23 cellular contexts compared by ENCODE assay signal in genomic region chr14:67589212-67589770, GRCh38. TPM values are rescaled to one million over a fixed set of nuclear protein-coding genes. Genes with fewer than 3 reads are reported as not detected.
DNase-seq lines count a peak whose midpoint lies in the region; ATAC-seq and TF ChIP-seq lines count a peak whose summit lies in the region.
"Had no signal": no experiment of that assay in that cellular context is flagged by ENCODE, and none has a peak within 500 bp of the region (broad histone marks: within the 10 kb centered on the region; RNA-seq: fewer than 3 reads in every experiment).

No MANE protein-coding gene starts in this region.

- no peaks in the 10 kb centered on the region for H3K27me3 ChIP-seq in hepatocyte
- H3K27me3 ChIP-seq: MG63 had no signal

- no peak for TF ChIP-seq CTCF in LNCaP clone FGC (IDR thresholded peaks at IDR 0.05; ENCODE audit: control insufficient read depth, extremely low read depth, insufficient read depth)
- TF ChIP-seq CTCF in hepatocyte (IDR thresholded peaks at IDR 0.05; ENCODE audit: poor library complexity) = no peak

- H3K4me2 ChIP-seq in hepatocyte = no peak overlapping the region

- no peak overlapping the region for H3K4me3 Mint-ChIP-seq in activated T-cell treated with anti-CD3 and anti-CD28 coated beads, Interleukin-2, amount 50 U/mL, for 24 hours
- no peak overlapping the region for H3K4me3 Mint-ChIP-seq in activated T-cell treated with anti-CD3 and anti-CD28 coated beads, Interleukin-2, amount 50 U/mL, for 72 hours
- no peak overlapping the region for H3K4me3 Mint-ChIP-seq in activated CD8-positive, alpha-beta T cell treated with anti-CD3 and anti-CD28 coated beads, Interleukin-2, amount 10 ng/mL, durations not matched to agents 7 days and 5 days
- H3K4me3 Mint-ChIP-seq: CD14-positive monocyte, IgD-negative memory B cell had no signal

- POLR2A ChIA-PET in activated CD8-positive, alpha-beta T cell treated with anti-CD3 and anti-CD28 coated beads, Interleukin-2, amount 10 ng/mL, durations not matched to agents 7 days and 5 days (lab: Charles Lee) = no interaction called here

- H3K9me2 ChIP-seq in hepatocyte (replicated peaks; ENCODE audit: insufficient read depth) = no peaks in the 10 kb centered on the region

- no peak for ATAC-seq in activated T-cell treated with anti-CD3 and anti-CD28 coated beads, Interleukin-2, amount 50 U/mL, for 72 hours (replicated peaks in 1 of 2)
- ATAC-seq in GM18909 (IDR thresholded peaks at IDR 0.05; ENCODE audit: poor library complexity, unreplicated experiment) = no peak
- no peak for ATAC-seq in activated CD8-positive, alpha-beta T cell treated with anti-CD3 and anti-CD28 coated beads, Interleukin-2, amount 10 ng/mL, durations not matched to agents 7 days and 5 days

- no peaks in the 10 kb centered on the region for H3K9me3 Mint-ChIP-seq in activated T-cell treated with anti-CD3 and anti-CD28 coated beads, Interleukin-2, amount 50 U/mL, for 24 hours
- no peaks in the 10 kb centered on the region for H3K9me3 Mint-ChIP-seq in activated T-cell treated with anti-CD3 and anti-CD28 coated beads, Interleukin-2, amount 50 U/mL, for 72 hours
- no peaks in the 10 kb centered on the region for H3K9me3 Mint-ChIP-seq in activated CD8-positive, alpha-beta T cell treated with anti-CD3 and anti-CD28 coated beads, Interleukin-2, amount 10 ng/mL, durations not matched to agents 7 days and 5 days (ENCODE audit: insufficient read depth)
- H3K9me3 Mint-ChIP-seq: CD14-positive monocyte, IgD-negative memory B cell had no signal

- peaks cover under 1% of the 10 kb centered on the region for H3K79me2 ChIP-seq in hepatocyte

- H3K36me3 Mint-ChIP-seq in activated T-cell treated with anti-CD3 and anti-CD28 coated beads, Interleukin-2, amount 50 U/mL, for 24 hours (ENCODE audit: low read depth) = peaks cover 66% of the 10 kb centered on the region
- H3K36me3 Mint-ChIP-seq in activated T-cell treated with anti-CD3 and anti-CD28 coated beads, Interleukin-2, amount 50 U/mL, for 72 hours (ENCODE audit: insufficient read depth in 2 of 2) = peaks cover 2 to 3% of the 10 kb centered on the region in 2 donors
- H3K36me3 Mint-ChIP-seq in activated CD8-positive, alpha-beta T cell treated with anti-CD3 and anti-CD28 coated beads, Interleukin-2, amount 10 ng/mL, durations not matched to agents 7 days and 5 days (ENCODE audit: low read depth) = peaks cover 15% of the 10 kb centered on the region
- H3K36me3 Mint-ChIP-seq: IgD-negative memory B cell had no signal

- no peak overlapping the region for H2AFZ ChIP-seq in hepatocyte
- H2AFZ ChIP-seq: GM23248 had no signal

- H3K27ac ChIP-seq in hepatocyte = peak overlapping the region; percentile 45
- H3K27ac ChIP-seq: GM23248 had no signal

- DNase-seq in activated T-cell treated with anti-CD3 and anti-CD28 coated beads, Interleukin-2, amount 50 U/mL, for 24 hours = no peak
- DNase-seq in activated T-cell treated with anti-CD3 and anti-CD28 coated beads, Interleukin-2, amount 50 U/mL, for 72 hours = no peak
- DNase-seq in LNCaP clone FGC (ENCODE audit: low read depth) (peak; percentile 78), hepatocyte (ENCODE audit: low spot score) (no peak), ureter (ENCODE audit: low spot score) (no peak), NCI-H2107 (lab: John Stamatoyannopoulos, UW) (no peak)
- no peak for DNase-seq in activated CD8-positive, alpha-beta T cell treated with anti-CD3 and anti-CD28 coated beads, Interleukin-2, amount 10 ng/mL, durations not matched to agents 7 days and 5 days
- DNase-seq: 8988T, DND-41, GM23248, HCEC 1CT, Karpas-422, MG63, NCI-H1417, NCI-H1694 treated with DMSO at 0.1 percent for 48 hours, NCI-H2081 treated with DMSO at 0.1 percent for 48 hours, NCI-H446 treated with DMSO at 0.1 percent for 48 hours, NCI-H526 treated with DMSO at 0.1 percent for 48 hours, OCI-M1, Right ventricle myocardium superior had no signal

- H3K4me1 Mint-ChIP-seq in activated T-cell treated with anti-CD3 and anti-CD28 coated beads, Interleukin-2, amount 50 U/mL, for 24 hours (ENCODE audit: low read depth) = no peaks in the 10 kb centered on the region
- H3K4me1 Mint-ChIP-seq in activated T-cell treated with anti-CD3 and anti-CD28 coated beads, Interleukin-2, amount 50 U/mL, for 72 hours (ENCODE audit: low read depth) = no peaks in the 10 kb centered on the region
- H3K4me1 Mint-ChIP-seq in activated CD8-positive, alpha-beta T cell treated with anti-CD3 and anti-CD28 coated beads, Interleukin-2, amount 10 ng/mL, durations not matched to agents 7 days and 5 days (ENCODE audit: low read depth) = no peaks in the 10 kb centered on the region

- WGBS in hepatocyte (ENCODE audit: low lambda C conversion rate, missing lambda C conversion rate) = 82% methylated on average over 2 of the region's 2 CpGs

- H3K4me3 ChIP-seq in LNCaP clone FGC (ENCODE audit: low read depth, low read length) (no peak overlapping the region), hepatocyte (no peak overlapping the region)
- H3K4me3 ChIP-seq: GM23248, MG63 had no signal

- peaks cover 3% of the 10 kb centered on the region for H3K36me3 ChIP-seq in hepatocyte (replicated peaks; ENCODE audit: insufficient read depth, low read depth)
- H3K36me3 ChIP-seq: MG63 had no signal

- H3K9me3 ChIP-seq in hepatocyte (ENCODE audit: low read depth) = no peaks in the 10 kb centered on the region
- H3K9me3 ChIP-seq: MG63 had no signal

- H3K4me1 ChIP-seq in hepatocyte (ENCODE audit: insufficient read depth) = peaks cover 19% of the 10 kb centered on the region

- CTCF ChIA-PET in activated CD8-positive, alpha-beta T cell treated with anti-CD3 and anti-CD28 coated beads, Interleukin-2, amount 10 ng/mL, durations not matched to agents 7 days and 5 days (lab: Charles Lee) = interaction anchor here (1.3 to 11.8 kb wide), 5 partner anchors 10 to 162 kb away, joined by 3 to 90 read pairs (median 5); partner anchors contain the start of gene PIGH

- H3K27ac Mint-ChIP-seq in activated T-cell treated with anti-CD3 and anti-CD28 coated beads, Interleukin-2, amount 50 U/mL, for 24 hours = peak overlapping the region; percentile 35
- no peak overlapping the region for H3K27ac Mint-ChIP-seq in activated T-cell treated with anti-CD3 and anti-CD28 coated beads, Interleukin-2, amount 50 U/mL, for 72 hours
- no peak overlapping the region for H3K27ac Mint-ChIP-seq in activated CD8-positive, alpha-beta T cell treated with anti-CD3 and anti-CD28 coated beads, Interleukin-2, amount 10 ng/mL, durations not matched to agents 7 days and 5 days
- H3K27ac Mint-ChIP-seq: CD14-positive monocyte, IgD-negative memory B cell had no signal

- H4K20me1 ChIP-seq in hepatocyte (ENCODE audit: insufficient read depth, poor library complexity, severe bottlenecking) = no peaks in the 10 kb centered on the region

- H3K27me3 Mint-ChIP-seq in activated T-cell treated with anti-CD3 and anti-CD28 coated beads, Interleukin-2, amount 50 U/mL, for 24 hours = no peaks in the 10 kb centered on the region
- H3K27me3 Mint-ChIP-seq in activated T-cell treated with anti-CD3 and anti-CD28 coated beads, Interleukin-2, amount 50 U/mL, for 72 hours (ENCODE audit: low read depth) = no peaks in the 10 kb centered on the region
- H3K27me3 Mint-ChIP-seq in activated CD8-positive, alpha-beta T cell treated with anti-CD3 and anti-CD28 coated beads, Interleukin-2, amount 10 ng/mL, durations not matched to agents 7 days and 5 days (ENCODE audit: low read depth) = no peaks in the 10 kb centered on the region
- H3K27me3 Mint-ChIP-seq: IgD-negative memory B cell had no signal

RNA-seq across cellular contexts. Expression of gene PIGH, which starts 10.8 kb away (rescaled TPM):
- total RNA-seq in activated T-cell treated with anti-CD3 and anti-CD28 coated beads, Interleukin-2, amount 50 U/mL, for 72 hours = 10 to 100 TPM; 19.7 to 30.4 TPM
- total RNA-seq in hepatocyte (51.2 and 64.4 TPM in 2 replicates), ureter (29.8 TPM)
- polyA plus RNA-seq in hepatocyte = 66.4 and 75.8 TPM in 2 replicates
- 10 to 100 TPM; 14.8 to 17.5 TPM for total RNA-seq in activated CD8-positive, alpha-beta T cell treated with anti-CD3 and anti-CD28 coated beads, Interleukin-2, amount 10 ng/mL, durations not matched to agents 7 days and 5 days

RNA-seq across cellular contexts. Expression of gene ARG2, which starts 30.4 kb away (rescaled TPM):
- 10 to 100 TPM in 1 of 2 donors, 1 to 10 TPM in 1; 8.5 to 12.1 TPM for total RNA-seq in activated T-cell treated with anti-CD3 and anti-CD28 coated beads, Interleukin-2, amount 50 U/mL, for 72 hours
- total RNA-seq in hepatocyte (22.3 and 35.0 TPM in 2 replicates), ureter (6.0 TPM)
- polyA plus RNA-seq in hepatocyte = 29.0 and 33.3 TPM in 2 replicates
- total RNA-seq in activated CD8-positive, alpha-beta T cell treated with anti-CD3 and anti-CD28 coated beads, Interleukin-2, amount 10 ng/mL, durations not matched to agents 7 days and 5 days = 1 to 10 TPM; 1.6 to 2.3 TPM

RNA-seq across cellular contexts. Expression of gene PLEKHH1, which starts 56.2 kb away (rescaled TPM):
- 1 to 10 TPM; 1.0 to 1.2 TPM for total RNA-seq in activated T-cell treated with anti-CD3 and anti-CD28 coated beads, Interleukin-2, amount 50 U/mL, for 72 hours
- total RNA-seq in hepatocyte (17.1 and 19.5 TPM in 2 replicates), ureter (46.3 TPM)
- polyA plus RNA-seq in hepatocyte = 12.8 and 16.9 TPM in 2 replicates
- under 1 TPM; 0.42 to 0.99 TPM for total RNA-seq in activated CD8-positive, alpha-beta T cell treated with anti-CD3 and anti-CD28 coated beads, Interleukin-2, amount 10 ng/mL, durations not matched to agents 7 days and 5 days
- polyA plus RNA-seq: CD14-positive monocyte, IgD-negative memory B cell had no signal
